ENCODE assay signal across 8 cellular contexts in the genomic region with DNA sequence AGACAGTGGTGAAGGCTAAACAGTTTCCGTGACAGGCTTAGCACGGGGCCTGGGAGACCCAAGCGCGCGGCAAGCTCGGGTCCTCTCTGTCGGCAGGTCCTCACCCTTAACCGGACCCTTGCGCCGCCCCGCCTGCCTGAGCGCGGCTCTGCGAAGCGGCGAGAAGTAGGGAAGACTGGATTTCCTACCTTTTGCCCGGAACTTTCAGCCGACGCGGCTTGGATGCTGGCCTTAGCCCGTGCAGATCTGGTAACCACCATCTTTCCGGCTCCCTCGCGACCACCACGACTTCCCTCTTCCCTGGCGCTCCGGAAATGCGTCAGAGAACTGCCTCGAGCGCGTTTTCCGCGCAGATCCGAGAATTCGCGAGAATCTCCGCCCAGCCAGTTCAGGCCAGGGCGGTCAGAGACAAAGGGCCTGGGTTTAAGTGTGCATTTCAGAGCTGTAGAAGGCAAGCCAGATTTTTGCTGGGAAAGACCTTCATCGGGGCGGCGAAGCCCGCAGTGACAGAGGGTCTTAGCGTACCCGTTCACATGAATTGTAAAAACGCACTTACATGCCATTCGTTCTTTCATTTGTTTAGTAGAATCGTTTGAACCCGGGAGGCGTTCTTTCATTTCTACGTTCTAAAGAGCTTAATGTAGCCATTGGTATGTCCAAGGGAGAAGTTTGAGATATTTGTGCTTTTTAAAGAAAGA. TPM values are rescaled to one million over a fixed set of nuclear protein-coding genes. Genes with fewer than 3 reads are reported as not detected.
DNase-seq lines count a peak whose midpoint lies in the region; ATAC-seq, FAIRE-seq and TF ChIP-seq lines count a peak whose summit lies in the region.

Gene DNTTIP2 (minus strand): TSS at position 318 of the 698 bp plus-strand sequence. CDS start 58 bp downstream, at position 260.

- H3K4me3 ChIP-seq in HUES64 (ENCODE audit: low read length) (peak within 1 kb of the TSS; percentile 98), OCI-LY7 (ENCODE audit: low read depth, low read length, poor library complexity, severe bottlenecking) (peak within 1 kb of the TSS; percentile 94), endothelial cell of umbilical vein (replicated peaks in 1 of 3; ENCODE audit: insufficient read depth in 1 of 3, low read depth in 1 of 3, low read length in 3 of 3) (peak within 1 kb of the TSS; percentile 68 to 94 (median 71))

- H3K27me3 ChIP-seq in HUES64 (ENCODE audit: insufficient read depth, low read length) = no peaks in the 10 kb centered on the region
- no peaks in the 10 kb centered on the region for H3K27me3 ChIP-seq in endothelial cell of umbilical vein (ENCODE audit: control insufficient read depth in 2 of 2, insufficient read depth in 2 of 2, low read length in 2 of 2)

- peak within 1 kb of the TSS; percentile 90 for H3K27ac ChIP-seq in HUES64 (ENCODE audit: low read depth, low read length)
- peak within 1 kb of the TSS; percentile 51 for H3K27ac ChIP-seq in OCI-LY7 (ENCODE audit: low read depth, low read length, poor library complexity, severe bottlenecking)
- H3K27ac ChIP-seq in endothelial cell of umbilical vein (ENCODE audit: insufficient read depth, low read depth, low read length) = peak within 1 kb of the TSS; percentile 79

- H3K9ac ChIP-seq in HUES64 (ENCODE audit: low read depth, low read length) (peak within 1 kb of the TSS; percentile 97), endothelial cell of umbilical vein (replicated peaks; ENCODE audit: extremely low read depth, insufficient read depth, low read length) (peak within 1 kb of the TSS; percentile 97)

- H3K79me2 ChIP-seq in OCI-LY7 (ENCODE audit: insufficient read depth, low read depth, low read length) (peaks cover 47% of the 10 kb centered on the region), endothelial cell of umbilical vein (ENCODE audit: control insufficient read depth, insufficient read depth, low read length) (peaks cover 41% of the 10 kb centered on the region)

- POLR2A ChIA-PET in OCI-LY7 (lab: Charles Lee) (interaction anchor here (0.6 to 1.7 kb wide), 10 partner anchors 9 to 1103 kb away, joined by 3 to 6 read pairs (median 3); no protein-coding TSS in a partner anchor), endothelial cell of umbilical vein (lab: Charles Lee) (interaction anchor here (0.6 to 0.8 kb wide), 2 partner anchors 26 to 453 kb away, joined by 3 read pairs; no protein-coding TSS in a partner anchor)

- TF ChIP-seq POLR2A in endothelial cell of umbilical vein (IDR thresholded peaks at IDR 0.05; ENCODE audit: low read depth, low read length) = peak; percentile 90

- H3K9me1 ChIP-seq in endothelial cell of umbilical vein (replicated peaks; ENCODE audit: control insufficient read depth, extremely low read depth, insufficient read depth, low read length) = no peaks in the 10 kb centered on the region

- H3K36me3 ChIP-seq in HUES64 (ENCODE audit: insufficient read depth, low read length) (peaks cover 39% of the 10 kb centered on the region), OCI-LY7 (ENCODE audit: insufficient read depth, low read length) (peaks cover 42% of the 10 kb centered on the region), endothelial cell of umbilical vein (ENCODE audit: control insufficient read depth in 2 of 2, extremely low read depth in 1 of 2, insufficient read depth in 2 of 2, low read length in 2 of 2) (peaks cover 6 to 22% of the 10 kb centered on the region in 2 experiments)

- peak within 1 kb of the TSS; percentile 93 for H3K4me2 ChIP-seq in OCI-LY7 (ENCODE audit: low read length)
- peak within 1 kb of the TSS; percentile 84 for H3K4me2 ChIP-seq in endothelial cell of umbilical vein (ENCODE audit: insufficient read depth, low read length)

- peak; percentile 97 for ATAC-seq in GM21447 (IDR thresholded peaks at IDR 0.05; ENCODE audit: unreplicated experiment)

- CTCF ChIA-PET in OCI-LY7 (lab: Charles Lee; ENCODE audit: unreplicated experiment) (no interaction called here), endothelial cell of umbilical vein (lab: Charles Lee) (interaction anchor here (0.8 to 1.6 kb wide), 5 partner anchors 14 to 457 kb away, joined by 3 to 10 read pairs (median 4); partner anchors contain the start of gene GCLM)

- WGBS in HUES64 = 1% methylated on average over 50 of the region's 50 CpGs

- H4K20me1 ChIP-seq in OCI-LY7 (ENCODE audit: insufficient read depth, low read length) (peaks cover 26% of the 10 kb centered on the region), endothelial cell of umbilical vein (replicated peaks; ENCODE audit: control insufficient read depth, extremely low read depth, insufficient read depth, low read length) (no peaks in the 10 kb centered on the region)

- H3K4me1 ChIP-seq in HUES64 (ENCODE audit: insufficient read depth, low read length) (peaks cover 3% of the 10 kb centered on the region), OCI-LY7 (ENCODE audit: insufficient read depth, low read length, poor library complexity, severe bottlenecking) (peaks cover 30% of the 10 kb centered on the region), endothelial cell of umbilical vein (ENCODE audit: control insufficient read depth, extremely low read depth, insufficient read depth, low read length) (peaks cover 30% of the 10 kb centered on the region)

- intact Hi-C loops in OCI-LY7 (cut with micrococcal nuclease; ENCODE audit: unreplicated experiment) (loop anchor here (1.0 to 2.0 kb wide), 2 partner anchors 30 to 32 kb away; partner anchors contain the start of gene GCLM), endothelial cell of umbilical vein (cut with micrococcal nuclease) (no loop called here)

- peak within 1 kb of the TSS; percentile 95 for H2AFZ ChIP-seq in OCI-LY7 (ENCODE audit: low read length)
- peak within 1 kb of the TSS; percentile 49 for H2AFZ ChIP-seq in endothelial cell of umbilical vein (ENCODE audit: low read depth, low read length)

- no TSS peak for BruUV-seq in OCI-LY7 (replicated peaks; lab: Mats Ljungman, UMichigan)
- TSS peak; percentile 96 for BruUV-seq in endothelial cell of umbilical vein (replicated peaks; lab: Mats Ljungman, UMichigan)

- dilution Hi-C loops in endothelial cell of umbilical vein (cut with MboI; ENCODE audit: extremely low pct_ligation_motif_present, low sequenced_read_pairs) = no loop called here

- DNase-seq in D341Med (ENCODE audit: low spot score) = peak; percentile 92
- peak; percentile 93 for DNase-seq in OCI-LY7 (ENCODE audit: low spot score)
- DNase-seq in activated T-cell treated with anti-CD3 and anti-CD28 coated beads for 1 hour (ENCODE audit: low read depth) = peak; percentile 79
- DNase-seq in endothelial cell of umbilical vein (ENCODE audit: low read depth, low spot score) = peak; percentile 93
- DNase-seq in middle frontal gyrus (ENCODE audit: extremely low spot score, low spot score) = peak; percentile 93
- DNase-seq in stimulated activated CD8-positive, alpha-beta memory T cell treated with anti-CD3 and anti-CD28 coated beads, Interleukin-2, amount 100 ng/mL, for 48 hours (ENCODE audit: low read depth in 2 of 2) = peak; percentile 84 to 85

- H3K9me3 ChIP-seq in HUES64 (ENCODE audit: insufficient read depth, low read depth, low read length) (no peaks in the 10 kb centered on the region), OCI-LY7 (ENCODE audit: low read length) (no peaks in the 10 kb centered on the region), endothelial cell of umbilical vein (replicated peaks; ENCODE audit: control insufficient read depth, insufficient read depth, low read length) (no peaks in the 10 kb centered on the region)

- no peaks in the 10 kb centered on the region for H3K9me2 ChIP-seq in OCI-LY7 (ENCODE audit: insufficient read depth, low read length)

- peak; percentile 93 for FAIRE-seq in endothelial cell of umbilical vein (lab: Jason Lieb, UNC)

- TF ChIP-seq CTCF in OCI-LY7 (conservative IDR thresholded peaks at IDR 0.05; ENCODE audit: low read length) (no peak), endothelial cell of umbilical vein (IDR thresholded peaks at IDR 0.05; ENCODE audit: extremely low read depth in 1 of 2, insufficient read depth in 1 of 2, low read depth in 1 of 2, low read length in 2 of 2) (no peak)

TF ChIP-seq in endothelial cell of umbilical vein, 7 proteins besides CTCF, POLR2A, EP300 and RAD21:
- TF ChIP-seq, protein P1, sequence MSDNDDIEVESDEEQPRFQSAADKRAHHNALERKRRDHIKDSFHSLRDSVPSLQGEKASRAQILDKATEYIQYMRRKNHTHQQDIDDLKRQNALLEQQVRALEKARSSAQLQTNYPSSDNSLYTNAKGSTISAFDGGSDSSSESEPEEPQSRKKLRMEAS (IDR thresholded peaks at IDR 0.05; ENCODE audit: insufficient read depth, insufficient read length) = no peak
- peak; percentile 90 for TF ChIP-seq POLR2AphosphoS5 (IDR thresholded peaks at IDR 0.05; ENCODE audit: insufficient read depth, low read depth, low read length)

RNA-seq across cellular contexts. Expression of gene DNTTIP2, which starts in this region (rescaled TPM):
- polyA plus RNA-seq in HUES64 (2013, experiment 1 of 2) = 73.4 TPM
- 75.4 TPM for polyA plus RNA-seq in HUES64 (2013, experiment 2 of 2)
- 39.7 and 47.4 TPM in 2 replicates for total RNA-seq in OCI-LY7 (2014; rRNA removed; shearing (Covaris generic))
- total RNA-seq in OCI-LY7 (2022) (55.4 and 67.6 TPM in 2 replicates), endothelial cell of umbilical vein (53.7 and 55.5 TPM in 2 replicates)
- 3.9 and 8.0 TPM in 2 replicates for polyA plus RNA-seq in endothelial cell of umbilical vein
- polyA plus RNA-seq in endothelial cell of umbilical vein (2011; cell fraction: cytosol; rRNA removed) = 14.5 and 15.8 TPM in 2 replicates
- polyA plus RNA-seq in endothelial cell of umbilical vein (2011; cell fraction: nucleus; rRNA removed) = 35.5 and 42.6 TPM in 2 replicates
- polyA plus RNA-seq in endothelial cell of umbilical vein (2012) = 36.7 and 59.7 TPM in 2 replicates
- polyA minus RNA-seq in endothelial cell of umbilical vein = 11.1 and 24.2 TPM in 2 replicates
- polyA minus RNA-seq in endothelial cell of umbilical vein (2011; cell fraction: cytosol; rRNA and poly(A)+ RNA removed) = 8.5 TPM
- 22.3 and 25.3 TPM in 2 replicates for polyA minus RNA-seq in endothelial cell of umbilical vein (2011; cell fraction: nucleus; rRNA and poly(A)+ RNA removed)

Comparison
In these comparisons a context has a peak if more than half of its experiments do, and no peak if none do; other contexts are left out.
1. Peak in every context shown above with its lines: DNase-seq, ATAC-seq, H3K4me3 ChIP-seq and H3K27ac ChIP-seq.